In the genomic region with DNA sequence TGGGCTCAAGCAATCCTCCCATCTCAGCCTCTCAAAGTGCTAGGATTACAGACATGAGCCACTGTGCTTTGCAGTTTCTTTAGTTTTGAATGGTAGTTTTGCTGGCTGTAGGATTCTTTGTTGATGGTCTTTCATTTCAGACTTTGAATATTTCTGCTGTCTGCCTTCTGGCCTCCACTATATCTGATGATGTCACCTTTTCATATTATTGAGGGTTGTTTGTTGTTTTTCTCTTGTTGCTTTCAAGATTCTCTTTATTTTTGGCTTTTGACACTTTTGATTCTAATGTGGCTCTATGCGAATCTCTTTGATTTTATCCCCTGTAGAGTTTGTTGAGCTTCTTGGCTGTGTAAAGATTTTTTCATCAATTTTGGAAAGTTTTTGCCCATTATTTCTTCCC, we compare ENCODE assay signal across 33 cellular contexts.
DNase-seq lines count a peak whose midpoint lies in the region; ATAC-seq, FAIRE-seq and TF ChIP-seq lines count a peak whose summit lies in the region.
"Had no signal": no experiment of that assay in that cellular context is flagged by ENCODE, and none has a peak within 500 bp of the region (broad histone marks: within the 10 kb centered on the region; RNA-seq: fewer than 3 reads in every experiment).

No MANE protein-coding gene starts in this region.

- no peak for FAIRE-seq in HepG2 (lab: Jason Lieb, UNC)
- FAIRE-seq: A204.1, A549, D721Med had no signal

- in situ Hi-C loops in HepG2 (cut with HindIII; ENCODE audit: extremely low pct_ligation_motif_present, low pct_unique_long_range_greater_than_20kb), result no loop called here

- intact Hi-C loops in HepG2 (cut with micrococcal nuclease; ENCODE audit: unreplicated experiment), result no loop called here
- intact Hi-C loops in right lobe of liver (cut with DNase I), result no loop called here

- ATAC-seq in HepG2, result no peak
- ATAC-seq in right lobe of liver, result no peak
- no peak for ATAC-seq in HG02870 (IDR thresholded peaks at IDR 0.05; ENCODE audit: unreplicated experiment)
- ATAC-seq: A549; CD8-positive, alpha-beta T cell had no signal

- H3K9me3 ChIP-seq in HepG2 (ENCODE audit: low read length) (no peaks in the 10 kb centered on the region), right lobe of liver (no peaks in the 10 kb centered on the region), HEK293 (ENCODE audit: control insufficient read depth, insufficient read depth, low read depth, low read length) (no peaks in the 10 kb centered on the region)
- H3K9me3 ChIP-seq: BE2C had no signal

- CTCF ChIA-PET in HepG2 (lab: Yijun Ruan, JAX; ENCODE audit: low intra/inter-chr PET ratio, low total read pairs), result no interaction called here
- CTCF ChIA-PET in HEK293 (lab: Yijun Ruan, JAX), result interaction anchor here (0.5 to 0.8 kb wide), 3 partner anchors 59 to 363 kb away, joined by 3 read pairs; no protein-coding TSS in a partner anchor

- no TSS peak for BruUV-seq in HepG2 (replicated peaks; lab: Mats Ljungman, UMichigan)

- H3K36me3 ChIP-seq in HepG2 (replicated peaks in 1 of 2; ENCODE audit: control insufficient read depth in 1 of 2, insufficient read depth in 2 of 2, low read length in 2 of 2), result no peaks in the 10 kb centered on the region
- H3K36me3 ChIP-seq in right lobe of liver, result no peaks in the 10 kb centered on the region
- H3K36me3 ChIP-seq in HEK293 (ENCODE audit: control insufficient read depth in 2 of 2, insufficient read depth in 1 of 2, low read length in 2 of 2), result peaks cover 0 to 5% of the 10 kb centered on the region in 2 experiments; a peak in 1 of 3 replicates
- H3K36me3 ChIP-seq: BE2C; BLaER1; BLaER1 treated with 17β-estradiol and CSF1 and Interleukin-3, amounts not matched to agents 10 nM and 100 nM had no signal

- no peak for DNase-seq in HepG2 (ENCODE audit: low spot score)
- no peak for DNase-seq in right lobe of liver
- DNase-seq in dedifferentiated amniotic fluid mesenchymal stem cell (ENCODE audit: extremely low spot score), result peak; percentile 8
- no peak for DNase-seq in NCI-H510A (lab: John Stamatoyannopoulos, UW)
- DNase-seq: 8988T; ACHN; AML-193; BE2C; C1 segment of cervical spinal cord; Caco-2; Calu3; CD4-positive, alpha-beta memory T cell; CD4-positive, alpha-beta T cell; CD4-positive, CD25-positive, alpha-beta regulatory T cell; CD8-positive, alpha-beta memory T cell; CD8-positive, alpha-beta T cell; COR-L47; DMS 273 treated with DMSO at 0.1 percent for 48 hours; DMS153; DMS53; DMS79; DMS79 treated with DMSO at 0.1 percent for 48 hours; DND-41; EL had no signal

- TF ChIP-seq POLR2A in HepG2 (IDR thresholded peaks at IDR 0.05; ENCODE audit: insufficient read depth in 1 of 2, low read depth in 2 of 2, low read length in 2 of 2), result no peak
- TF ChIP-seq POLR2A in right lobe of liver (IDR thresholded peaks at IDR 0.05), result no peak

- TF ChIP-seq CTCF in HepG2 (CRISPR knock-in tag; IDR thresholded peaks at IDR 0.05), result no peak
- no peak for TF ChIP-seq CTCF in right lobe of liver (IDR thresholded peaks at IDR 0.05)
- no peak for TF ChIP-seq CTCF in HEK293 (tag by site-specific recombination; IDR thresholded peaks at IDR 0.05)

- H3K27me3 ChIP-seq in HepG2 (ENCODE audit: control insufficient read depth in 1 of 2, insufficient read depth in 2 of 2, low read length in 2 of 2) (no peaks in the 10 kb centered on the region), right lobe of liver (no peaks in the 10 kb centered on the region)
- H3K27me3 ChIP-seq: BE2C; BLaER1; BLaER1 treated with 17β-estradiol and CSF1 and Interleukin-3, amounts not matched to agents 10 nM and 100 nM had no signal

- H3K79me2 ChIP-seq in HepG2 (ENCODE audit: insufficient read depth, low read length), result no peaks in the 10 kb centered on the region

- H2AFZ ChIP-seq in HepG2 (ENCODE audit: low read length), result no peak overlapping the region

- H4K20me1 ChIP-seq in HepG2 (ENCODE audit: insufficient read depth, low read length), result no peaks in the 10 kb centered on the region
- H4K20me1 ChIP-seq: BLaER1; BLaER1 treated with 17β-estradiol and CSF1 and Interleukin-3, amounts not matched to agents 10 nM and 100 nM had no signal

- H3K4me2 ChIP-seq in HepG2 (ENCODE audit: low read depth, low read length), result no peak overlapping the region
- H3K4me2 ChIP-seq: A549; BLaER1; BLaER1 treated with 17β-estradiol and CSF1 and Interleukin-3, amounts not matched to agents 10 nM and 100 nM had no signal

- WGBS in HepG2 (ENCODE audit: low lambda C conversion rate), result 94% methylated on average over 1 of the region's 1 CpG
- 100% methylated on average over 1 of the region's 1 CpG for WGBS in right lobe of liver (ENCODE audit: insufficient coverage, low coverage, low lambda C conversion rate, missing lambda C conversion rate)

- H3K27ac ChIP-seq in HepG2 (ENCODE audit: extremely low read length, insufficient read depth, low read length), result no peak overlapping the region
- H3K27ac ChIP-seq in right lobe of liver, result no peak overlapping the region
- no peak overlapping the region for H3K27ac ChIP-seq in HEK293 (ENCODE audit: extremely low read depth, low read depth, low read length)
- H3K27ac ChIP-seq: 22Rv1; A549; BLaER1; BLaER1 treated with 17β-estradiol and CSF1 and Interleukin-3, amounts not matched to agents 10 nM and 100 nM; C4-2B had no signal

- H3K4me3 ChIP-seq in HepG2 (replicated peaks in 1 of 3; ENCODE audit: insufficient read depth in 1 of 3, low read depth in 2 of 3, low read length in 3 of 3) (no peak overlapping the region), right lobe of liver (no peak overlapping the region), HEK293 (ENCODE audit: low read depth, low read length) (no peak overlapping the region)
- H3K4me3 ChIP-seq: A549; BLaER1; BLaER1 treated with 17β-estradiol and CSF1 and Interleukin-3, amounts not matched to agents 10 nM and 100 nM had no signal

- no peaks in the 10 kb centered on the region for H3K4me1 ChIP-seq in HepG2 (ENCODE audit: insufficient read depth, low read length)
- no peaks in the 10 kb centered on the region for H3K4me1 ChIP-seq in right lobe of liver
- no peaks in the 10 kb centered on the region for H3K4me1 ChIP-seq in HEK293 (ENCODE audit: control insufficient read depth, insufficient read depth, low read length)
- H3K4me1 ChIP-seq: A549; BE2C; BLaER1; BLaER1 treated with 17β-estradiol and CSF1 and Interleukin-3, amounts not matched to agents 10 nM and 100 nM; Caco-2 had no signal

- no peak overlapping the region for H3K9ac ChIP-seq in HepG2 (ENCODE audit: insufficient read depth, low read depth, low read length)
- H3K9ac ChIP-seq: BLaER1; BLaER1 treated with 17β-estradiol and CSF1 and Interleukin-3, amounts not matched to agents 10 nM and 100 nM had no signal

- TF ChIP-seq RAD21 in HepG2 (CRISPR knock-in tag; IDR thresholded peaks at IDR 0.05), result no peak

- POLR2A ChIA-PET in HepG2 (lab: Yijun Ruan, JAX) (no interaction called here), HEK293 (lab: Yijun Ruan, JAX) (interaction anchor here (0.6 kb wide), 1 partner anchor 93 kb away, joined by 3 read pairs; no protein-coding TSS in a partner anchor)

- TF ChIP-seq EP300 in HepG2 (IDR thresholded peaks at IDR 0.05; ENCODE audit: low read depth in 2 of 2, low read length in 2 of 2) (no peak), HepG2 (CRISPR knock-in tag; IDR thresholded peaks at IDR 0.05; ENCODE audit: borderline replicate concordance) (no peak)

TF ChIP-seq in HepG2, 621 proteins besides CTCF, POLR2A, EP300 and RAD21:
- peak; percentile 86 for TF ChIP-seq ATF7 (IDR thresholded peaks at IDR 0.05)
- TF ChIP-seq ATF7 (CRISPR knock-in tag; IDR thresholded peaks at IDR 0.05), result no peak
- TF ChIP-seq, protein P1, sequence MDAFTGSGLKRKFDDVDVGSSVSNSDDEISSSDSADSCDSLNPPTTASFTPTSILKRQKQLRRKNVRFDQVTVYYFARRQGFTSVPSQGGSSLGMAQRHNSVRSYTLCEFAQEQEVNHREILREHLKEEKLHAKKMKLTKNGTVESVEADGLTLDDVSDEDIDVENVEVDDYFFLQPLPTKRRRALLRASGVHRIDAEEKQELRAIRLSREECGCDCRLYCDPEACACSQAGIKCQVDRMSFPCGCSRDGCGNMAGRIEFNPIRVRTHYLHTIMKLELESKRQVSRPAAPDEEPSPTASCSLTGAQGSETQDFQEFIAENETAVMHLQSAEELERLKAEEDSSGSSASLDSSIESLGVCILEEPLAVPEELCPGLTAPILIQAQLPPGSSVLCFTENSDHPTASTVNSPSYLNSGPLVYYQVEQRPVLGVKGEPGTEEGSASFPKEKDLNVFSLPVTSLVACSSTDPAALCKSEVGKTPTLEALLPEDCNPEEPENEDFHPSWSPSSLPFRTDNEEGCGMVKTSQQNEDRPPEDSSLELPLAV (CRISPR knock-in tag; conservative IDR thresholded peaks at IDR 0.05; ENCODE audit: low read depth), result no peak

TF ChIP-seq in HEK293, 187 proteins besides CTCF, POLR2A, EP300 and RAD21:
- TF ChIP-seq ZNF707 (tag by site-specific recombination; IDR thresholded peaks at IDR 0.05), result no peak
- TF ChIP-seq ZSCAN23 (tag by site-specific recombination; IDR thresholded peaks at IDR 0.05), result no peak
- TF ChIP-seq, protein P2, sequence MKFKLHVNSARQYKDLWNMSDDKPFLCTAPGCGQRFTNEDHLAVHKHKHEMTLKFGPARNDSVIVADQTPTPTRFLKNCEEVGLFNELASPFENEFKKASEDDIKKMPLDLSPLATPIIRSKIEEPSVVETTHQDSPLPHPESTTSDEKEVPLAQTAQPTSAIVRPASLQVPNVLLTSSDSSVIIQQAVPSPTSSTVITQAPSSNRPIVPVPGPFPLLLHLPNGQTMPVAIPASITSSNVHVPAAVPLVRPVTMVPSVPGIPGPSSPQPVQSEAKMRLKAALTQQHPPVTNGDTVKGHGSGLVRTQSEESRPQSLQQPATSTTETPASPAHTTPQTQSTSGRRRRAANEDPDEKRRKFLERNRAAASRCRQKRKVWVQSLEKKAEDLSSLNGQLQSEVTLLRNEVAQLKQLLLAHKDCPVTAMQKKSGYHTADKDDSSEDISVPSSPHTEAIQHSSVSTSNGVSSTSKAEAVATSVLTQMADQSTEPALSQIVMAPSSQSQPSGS (tag by site-specific recombination; IDR thresholded peaks at IDR 0.05; ENCODE audit: low read depth), result peak; percentile 67; the same call in 1 of the 2 replicates
TF ChIP-seq in HEK293: peak in this region for 1.
